Comparison of ENCODE assay signal across 8 cellular contexts in genomic region chr3:12869025-12869695, GRCh38. TPM values are rescaled to one million over a fixed set of nuclear protein-coding genes. Genes with fewer than 3 reads are reported as not detected.
A peak's percentile ranks its signal among the peaks of the same experiment; 100 is the strongest.
DNase-seq lines count a peak whose midpoint lies in the region; ATAC-seq, FAIRE-seq and TF ChIP-seq lines count a peak whose summit lies in the region.

No MANE protein-coding gene starts in this region.

- no TSS peak for BruUV-seq in endothelial cell of umbilical vein (replicated peaks; lab: Mats Ljungman, UMichigan)

- H3K9me3 ChIP-seq in endothelial cell of umbilical vein (replicated peaks; ENCODE audit: control insufficient read depth, insufficient read depth, low read length), result no peaks in the 10 kb centered on the region
- peaks cover 0 to 7% (median 2%) of the 10 kb centered on the region in 4 donors for H3K9me3 ChIP-seq in sigmoid colon

- no peak overlapping the region for H3K9ac ChIP-seq in endothelial cell of umbilical vein (replicated peaks; ENCODE audit: extremely low read depth, insufficient read depth, low read length)

- no peak overlapping the region for H3K27ac ChIP-seq in endothelial cell of umbilical vein (ENCODE audit: insufficient read depth, low read depth, low read length)
- no peak overlapping the region for H3K27ac ChIP-seq in sigmoid colon

- no peaks in the 10 kb centered on the region for H4K20me1 ChIP-seq in endothelial cell of umbilical vein (replicated peaks; ENCODE audit: control insufficient read depth, extremely low read depth, insufficient read depth, low read length)

- H3K9me1 ChIP-seq in endothelial cell of umbilical vein (replicated peaks; ENCODE audit: control insufficient read depth, extremely low read depth, insufficient read depth, low read length), result no peaks in the 10 kb centered on the region

- POLR2A ChIA-PET in HEK293T (lab: Yijun Ruan, JAX) (no interaction called here), endothelial cell of umbilical vein (lab: Charles Lee) (interaction anchor here (0.7 kb wide), 1 partner anchor 136 kb away, joined by 3 read pairs; no protein-coding TSS in a partner anchor)

- H3K4me1 ChIP-seq in endothelial cell of umbilical vein (ENCODE audit: control insufficient read depth, extremely low read depth, insufficient read depth, low read length), result no peaks in the 10 kb centered on the region
- peaks cover 0 to 14% (median 13%) of the 10 kb centered on the region in 4 donors for H3K4me1 ChIP-seq in sigmoid colon

- DNase-seq in GM12891 (ENCODE audit: insufficient read length, low spot score), result peak; percentile 68
- peak; percentile 66 for DNase-seq in HEK293T (ENCODE audit: extremely low spot score)
- DNase-seq in endothelial cell of umbilical vein (ENCODE audit: low read depth, low spot score), result peak; percentile 18
- peak; percentile 28 for DNase-seq in omental fat pad (ENCODE audit: low spot score)
- DNase-seq in sigmoid colon, result no peak
- no peak for DNase-seq in medulla oblongata (ENCODE audit: extremely low spot score)
- no peak for DNase-seq in dedifferentiated amniotic fluid mesenchymal stem cell (ENCODE audit: extremely low spot score)

- H2AFZ ChIP-seq in endothelial cell of umbilical vein (ENCODE audit: low read depth, low read length), result peak overlapping the region; percentile 59

- peak; percentile 23 for ATAC-seq in SK-N-SH treated with all-trans-retinoic acid at 6 μM for 48 hours
- peak; percentile 20 for ATAC-seq in omental fat pad (ENCODE audit: low FRiP score)

- H3K4me3 ChIP-seq in endothelial cell of umbilical vein (replicated peaks in 1 of 3; ENCODE audit: insufficient read depth in 1 of 3, low read depth in 1 of 3, low read length in 3 of 3) (peak overlapping the region in 1 of 3 experiments; percentile 4), sigmoid colon (peak overlapping the region in 2 of 4 donors; percentile 28 to 32)

- H3K79me2 ChIP-seq in endothelial cell of umbilical vein (ENCODE audit: control insufficient read depth, insufficient read depth, low read length), result no peaks in the 10 kb centered on the region

- dilution Hi-C loops in endothelial cell of umbilical vein (cut with MboI; ENCODE audit: extremely low pct_ligation_motif_present, low sequenced_read_pairs), result no loop called here

- TF ChIP-seq CTCF in endothelial cell of umbilical vein (IDR thresholded peaks at IDR 0.05; ENCODE audit: extremely low read depth in 1 of 2, insufficient read depth in 1 of 2, low read depth in 1 of 2, low read length in 2 of 2), result no peak
- no peak for TF ChIP-seq CTCF in omental fat pad (IDR thresholded peaks at IDR 0.05)
- TF ChIP-seq CTCF in sigmoid colon (IDR thresholded peaks at IDR 0.05), result no peak

- peaks cover 0 to 1% of the 10 kb centered on the region in 2 experiments for H3K27me3 ChIP-seq in endothelial cell of umbilical vein (ENCODE audit: control insufficient read depth in 2 of 2, insufficient read depth in 2 of 2, low read length in 2 of 2)
- no peaks in the 10 kb centered on the region for H3K27me3 ChIP-seq in sigmoid colon

- no peak for TF ChIP-seq EP300 in sigmoid colon (IDR thresholded peaks at IDR 0.05)

- H3K4me2 ChIP-seq in endothelial cell of umbilical vein (ENCODE audit: insufficient read depth, low read length), result no peak overlapping the region

- 8 to 13% methylated on average over 28 of the region's 28 CpGs for WGBS in sigmoid colon, 2 donors

- H3K36me3 ChIP-seq in endothelial cell of umbilical vein (ENCODE audit: control insufficient read depth in 2 of 2, extremely low read depth in 1 of 2, insufficient read depth in 2 of 2, low read length in 2 of 2), result no peaks in the 10 kb centered on the region
- no peaks in the 10 kb centered on the region for H3K36me3 ChIP-seq in sigmoid colon

- TF ChIP-seq POLR2A in GM12891 (IDR thresholded peaks at IDR 0.05; ENCODE audit: low read depth, low read length) (no peak), endothelial cell of umbilical vein (IDR thresholded peaks at IDR 0.05; ENCODE audit: low read depth, low read length) (no peak), sigmoid colon (IDR thresholded peaks at IDR 0.05) (no peak)

- FAIRE-seq in GM12891 (lab: Jason Lieb, UNC), result peak; percentile 89
- peak; percentile 64 for FAIRE-seq in endothelial cell of umbilical vein (lab: Jason Lieb, UNC)

- intact Hi-C loops in endothelial cell of umbilical vein (cut with micrococcal nuclease) (no loop called here), sigmoid colon (cut with DNase I) (loop anchor here (2.0 kb wide), 1 partner anchor 126 kb away; no protein-coding TSS in a partner anchor)

- CTCF ChIA-PET in HEK293T (lab: Yijun Ruan, JAX), result interaction anchor here (1.6 kb wide), 1 partner anchor 21 kb away, joined by 8 read pairs; no protein-coding TSS in a partner anchor
- CTCF ChIA-PET in endothelial cell of umbilical vein (lab: Charles Lee), result interaction anchor here (0.7 to 8.0 kb wide), 8 partner anchors 9 to 127 kb away, joined by 3 to 101 read pairs (median 12); partner anchors contain the start of gene RPL32

TF ChIP-seq in GM12891, 5 proteins besides CTCF, POLR2A, EP300 and RAD21:
- TF ChIP-seq TAF1 (IDR thresholded peaks at IDR 0.05; ENCODE audit: low read depth, low read length) (no peak), POU2F2 (IDR thresholded peaks at IDR 0.05; ENCODE audit: low read depth, low read length) (no peak)
TF ChIP-seq in GM12891: peak in this region for 0.

TF ChIP-seq in HEK293T, 16 proteins besides CTCF, POLR2A, EP300 and RAD21:
- TF ChIP-seq, protein P1, sequence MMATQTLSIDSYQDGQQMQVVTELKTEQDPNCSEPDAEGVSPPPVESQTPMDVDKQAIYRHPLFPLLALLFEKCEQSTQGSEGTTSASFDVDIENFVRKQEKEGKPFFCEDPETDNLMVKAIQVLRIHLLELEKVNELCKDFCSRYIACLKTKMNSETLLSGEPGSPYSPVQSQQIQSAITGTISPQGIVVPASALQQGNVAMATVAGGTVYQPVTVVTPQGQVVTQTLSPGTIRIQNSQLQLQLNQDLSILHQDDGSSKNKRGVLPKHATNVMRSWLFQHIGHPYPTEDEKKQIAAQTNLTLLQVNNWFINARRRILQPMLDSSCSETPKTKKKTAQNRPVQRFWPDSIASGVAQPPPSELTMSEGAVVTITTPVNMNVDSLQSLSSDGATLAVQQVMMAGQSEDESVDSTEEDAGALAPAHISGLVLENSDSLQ (IDR thresholded peaks at IDR 0.05), result no peak
- TF ChIP-seq HDGF (IDR thresholded peaks at IDR 0.05; ENCODE audit: borderline replicate concordance) (no peak), FOXM1 (IDR thresholded peaks at IDR 0.05; ENCODE audit: borderline replicate concordance) (no peak), ARNT (IDR thresholded peaks at IDR 0.05) (no peak), ZNF384 (IDR thresholded peaks at IDR 0.05) (no peak), CTBP1 (IDR thresholded peaks at IDR 0.05; ENCODE audit: borderline replicate concordance) (no peak)

TF ChIP-seq in SK-N-SH treated with all-trans-retinoic acid at 6 μM for 48 hours, 23 proteins besides CTCF, POLR2A, EP300 and RAD21 (continues in another document):
- TF ChIP-seq, protein P2, sequence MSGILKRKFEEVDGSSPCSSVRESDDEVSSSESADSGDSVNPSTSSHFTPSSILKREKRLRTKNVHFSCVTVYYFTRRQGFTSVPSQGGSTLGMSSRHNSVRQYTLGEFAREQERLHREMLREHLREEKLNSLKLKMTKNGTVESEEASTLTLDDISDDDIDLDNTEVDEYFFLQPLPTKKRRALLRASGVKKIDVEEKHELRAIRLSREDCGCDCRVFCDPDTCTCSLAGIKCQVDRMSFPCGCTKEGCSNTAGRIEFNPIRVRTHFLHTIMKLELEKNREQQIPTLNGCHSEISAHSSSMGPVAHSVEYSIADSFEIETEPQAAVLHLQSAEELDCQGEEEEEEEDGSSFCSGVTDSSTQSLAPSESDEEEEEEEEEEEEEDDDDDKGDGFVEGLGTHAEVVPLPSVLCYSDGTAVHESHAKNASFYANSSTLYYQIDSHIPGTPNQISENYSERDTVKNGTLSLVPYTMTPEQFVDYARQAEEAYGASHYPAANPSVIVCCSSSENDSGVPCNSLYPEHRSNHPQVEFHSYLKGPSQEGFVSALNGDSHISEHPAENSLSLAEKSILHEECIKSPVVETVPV (CRISPR knock-in tag; IDR thresholded peaks at IDR 0.05), result no peak
- TF ChIP-seq ZFP3 (CRISPR knock-in tag; IDR thresholded peaks at IDR 0.05) (no peak), TCF4 (CRISPR knock-in tag; IDR thresholded peaks at IDR 0.05; ENCODE audit: borderline replicate concordance) (no peak), PPARA (CRISPR knock-in tag; IDR thresholded peaks at IDR 0.05; ENCODE audit: borderline replicate concordance) (no peak), ZNF70 (CRISPR knock-in tag; IDR thresholded peaks at IDR 0.05) (no peak)

TF ChIP-seq in endothelial cell of umbilical vein, 7 proteins besides CTCF, POLR2A, EP300 and RAD21:
- TF ChIP-seq MYC (IDR thresholded peaks at IDR 0.05; ENCODE audit: low read depth, low read length), result no peak
- TF ChIP-seq JUN (IDR thresholded peaks at IDR 0.05; ENCODE audit: borderline replicate concordance, insufficient read depth, insufficient read length, low read depth), result no peak
- TF ChIP-seq MAX (IDR thresholded peaks at IDR 0.05; ENCODE audit: insufficient read depth, insufficient read length), result no peak

RNA-seq across cellular contexts. Expression of gene RPL32, which starts 27.8 kb away (rescaled TPM):
- 5,644 TPM for polyA plus RNA-seq in GM12891 (2012; ENCODE audit: low read depth, missing spikeins)
- total RNA-seq in endothelial cell of umbilical vein (1,569 and 1,588 TPM in 2 replicates), omental fat pad (1,000 to 10,000 TPM in 1 of 4 donors, 100 to 1,000 TPM in 3; 796 to 1,017 (median 855) TPM), sigmoid colon (1,000 to 10,000 TPM in 2 of 4 donors, 100 to 1,000 TPM in 2; 920 to 2,637 (median 1,036) TPM)
- polyA plus RNA-seq in endothelial cell of umbilical vein (1,075 and 1,147 TPM in 2 replicates), sigmoid colon (1,000 to 10,000 TPM; 1,772 to 3,640 (median 2,133) TPM)
- polyA plus RNA-seq in endothelial cell of umbilical vein (2011; cell fraction: cytosol; rRNA removed), result 2,635 and 2,809 TPM in 2 replicates
- 625 and 809 TPM in 2 replicates for polyA plus RNA-seq in endothelial cell of umbilical vein (2011; cell fraction: nucleus; rRNA removed)
- polyA plus RNA-seq in endothelial cell of umbilical vein (2012), result 2,664 and 2,727 TPM in 2 replicates
- polyA minus RNA-seq in endothelial cell of umbilical vein, result 900 and 946 TPM in 2 replicates
- polyA minus RNA-seq in endothelial cell of umbilical vein (2011; cell fraction: cytosol; rRNA and poly(A)+ RNA removed), result 1,391 TPM
- polyA minus RNA-seq in endothelial cell of umbilical vein (2011; cell fraction: nucleus; rRNA and poly(A)+ RNA removed), result 141 and 162 TPM in 2 replicates

Comparison
In these comparisons a context has a peak if more than half of its experiments do, and no peak if none do; other contexts are left out.
1. DNase-seq: peak in GM12891 (single experiment), HEK293T (single experiment), endothelial cell of umbilical vein (single experiment) and omental fat pad (single experiment); none in sigmoid colon (single experiment), medulla oblongata (single experiment) and dedifferentiated amniotic fluid mesenchymal stem cell (single experiment).